18 cellular contexts compared by ENCODE assay signal in the genomic region with DNA sequence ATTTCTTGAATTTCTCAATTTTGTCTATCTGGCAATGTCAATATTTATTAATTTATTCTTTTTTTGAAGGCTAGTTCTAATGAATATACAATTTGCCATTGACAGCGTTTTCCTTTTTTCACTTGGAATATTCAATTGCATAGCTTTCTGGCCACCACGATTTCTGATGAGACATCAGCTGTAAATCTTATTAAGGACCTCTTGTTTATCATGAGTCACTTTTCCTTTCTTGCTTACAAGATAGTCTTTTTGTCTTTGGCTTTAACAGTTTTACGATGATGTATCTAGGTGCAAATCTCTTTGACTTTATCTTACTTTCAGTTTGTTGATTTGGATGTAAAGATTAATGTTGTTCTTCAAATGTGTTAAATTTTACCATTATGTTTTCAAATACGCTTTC.
DNase-seq lines count a peak whose midpoint lies in the region; ATAC-seq and FAIRE-seq lines count a peak whose summit lies in the region.
"Had no signal": no experiment of that assay in that cellular context is flagged by ENCODE, and none has a peak within 500 bp of the region (broad histone marks: within the 10 kb centered on the region; RNA-seq: fewer than 3 reads in every experiment).

No MANE protein-coding gene starts in this region.

- no peaks in the 10 kb centered on the region for H3K4me1 Mint-ChIP-seq in naive thymus-derived CD8-positive, alpha-beta T cell
- H3K4me1 Mint-ChIP-seq: B cell had no signal

- ATAC-seq in HG02981 (IDR thresholded peaks at IDR 0.05; ENCODE audit: unreplicated experiment): no peak
- ATAC-seq in naive thymus-derived CD8-positive, alpha-beta T cell: no peak
- ATAC-seq: K562 had no signal

- POLR2A ChIA-PET in naive thymus-derived CD8-positive, alpha-beta T cell (lab: Charles Lee): no interaction called here

- no peak overlapping the region for H3K27ac Mint-ChIP-seq in naive thymus-derived CD8-positive, alpha-beta T cell
- H3K27ac Mint-ChIP-seq: B cell; CD4-positive, alpha-beta T cell had no signal

- H3K36me3 Mint-ChIP-seq in naive thymus-derived CD8-positive, alpha-beta T cell: no peaks in the 10 kb centered on the region

- no peak overlapping the region for H3K4me3 Mint-ChIP-seq in naive thymus-derived CD8-positive, alpha-beta T cell
- H3K4me3 Mint-ChIP-seq: B cell; CD4-positive, alpha-beta T cell had no signal

- DNase-seq in COLO829 (ENCODE audit: low spot score): peak; percentile 9
- peak; percentile 2 for DNase-seq in HTR-8/SVneo (ENCODE audit: insufficient read length, low spot score)
- peak; percentile 8 for DNase-seq in dermis blood vessel endothelial cell
- peak; percentile 1 for DNase-seq in myocyte (ENCODE audit: low read depth)
- DNase-seq in naive thymus-derived CD8-positive, alpha-beta T cell: no peak
- no peak for DNase-seq in cortex of kidney (lab: John Stamatoyannopoulos, UW)
- DNase-seq: Calu3; CD4-positive, alpha-beta T cell; DMS79; HCEC 1CT; NCI-H1436; NCI-H2029; NCI-H2171; NCI-H446 treated with DMSO at 0.1 percent for 48 hours; SJCRH30 had no signal

- no peak for FAIRE-seq in HTR-8/SVneo (lab: Jason Lieb, UNC)
- FAIRE-seq: K562 had no signal

- peaks cover 3 to 40% (median 6%) of the 10 kb centered on the region in 9 donors for H3K9me3 Mint-ChIP-seq in naive thymus-derived CD8-positive, alpha-beta T cell

- H3K27me3 Mint-ChIP-seq in naive thymus-derived CD8-positive, alpha-beta T cell: no peaks in the 10 kb centered on the region
- H3K27me3 Mint-ChIP-seq: B cell; CD4-positive, alpha-beta T cell had no signal

Comparison
In these comparisons a context has a peak if more than half of its experiments do, and no peak if none do; other contexts are left out.
1. DNase-seq: peak in COLO829 (single experiment), HTR-8/SVneo (single experiment), dermis blood vessel endothelial cell (single experiment) and myocyte (single experiment); none in naive thymus-derived CD8-positive, alpha-beta T cell (0 of 10) and cortex of kidney (single experiment).